8 cellular contexts compared by ENCODE assay signal in genomic region chr3:184711366-184712247, GRCh38. TPM values are rescaled to one million over a fixed set of nuclear protein-coding genes. Genes with fewer than 3 reads are reported as not detected.
DNase-seq lines count a peak whose midpoint lies in the region; ATAC-seq and TF ChIP-seq lines count a peak whose summit lies in the region.

TSS of gene MAGEF1 (minus strand) at chr3:184712064. CDS start at chr3:184711821, 243 bp downstream.

- peaks cover 32% of the 10 kb centered on the region for H3K36me3 Mint-ChIP-seq in activated CD4-positive, alpha-beta memory T cell treated with anti-CD3 and anti-CD28 coated beads for 36 hours

- H3K4me3 Mint-ChIP-seq in activated CD4-positive, alpha-beta memory T cell treated with anti-CD3 and anti-CD28 coated beads for 36 hours = peak within 1 kb of the TSS; percentile 92

- H3K27me3 Mint-ChIP-seq in activated CD4-positive, alpha-beta memory T cell treated with anti-CD3 and anti-CD28 coated beads for 36 hours = no peaks in the 10 kb centered on the region

- no peak for TF ChIP-seq CTCF in lower leg skin (IDR thresholded peaks at IDR 0.05)

- H3K4me1 Mint-ChIP-seq in activated CD4-positive, alpha-beta memory T cell treated with anti-CD3 and anti-CD28 coated beads for 36 hours (ENCODE audit: low read depth) = peaks cover 39% of the 10 kb centered on the region

- intact Hi-C loops in activated CD4-positive, alpha-beta memory T cell treated with anti-CD3 and anti-CD28 coated beads for 36 hours (cut with micrococcal nuclease) = loop anchor here (1.0 to 5.0 kb wide), 4 partner anchors 55 to 349 kb away; partner anchors contain the start of genes CLCN2, EPHB3 and POLR2H
- intact Hi-C loops in lower leg skin (cut with DNase I; ENCODE audit: low total_unique reads) = no loop called here

- ATAC-seq in GM19455 (IDR thresholded peaks at IDR 0.05; ENCODE audit: unreplicated experiment) = peak; percentile 69

- no peak for TF ChIP-seq POLR2A in lower leg skin (IDR thresholded peaks at IDR 0.05)

- CTCF ChIA-PET in activated CD4-positive, alpha-beta memory T cell treated with anti-CD3 and anti-CD28 coated beads for 36 hours (lab: Charles Lee) = interaction anchor here (1.2 to 2.3 kb wide), 2 partner anchors 150 to 330 kb away, joined by 5 to 15 read pairs; partner anchors contain the start of gene EPHB3

- WGBS in lower leg skin, 2 donors = 0 to 1% methylated on average over 33 to 46 of the region's 72 CpGs

- DNase-seq in CD1c-positive myeloid dendritic cell (ENCODE audit: extremely low spot score) = peak; percentile 46
- peak; percentile 83 for DNase-seq in HK-2 (ENCODE audit: unreplicated experiment)
- DNase-seq in NCI-H82 treated with DMSO at 0.1 percent for 48 hours (lab: John Stamatoyannopoulos, UW; ENCODE audit: unreplicated experiment) = peak; percentile 88
- DNase-seq in activated CD4-positive, alpha-beta memory T cell treated with anti-CD3 and anti-CD28 coated beads for 36 hours = peak; percentile 87
- peak; percentile 94 for DNase-seq in ecto neural progenitor cell (ENCODE audit: low spot score)
- peak; percentile 50 to 94 for DNase-seq in lower leg skin (ENCODE audit: low spot score in 2 of 2)
- peak; percentile 66 to 76 for DNase-seq in stimulated activated CD4-positive, alpha-beta T cell treated with anti-CD3 and anti-CD28 coated beads, Interleukin-4, amount 100 ng/mL, for 48 hours (ENCODE audit: low read depth in 2 of 2)

- peak within 1 kb of the TSS; percentile 91 for H3K27ac Mint-ChIP-seq in activated CD4-positive, alpha-beta memory T cell treated with anti-CD3 and anti-CD28 coated beads for 36 hours

- POLR2A ChIA-PET in activated CD4-positive, alpha-beta memory T cell treated with anti-CD3 and anti-CD28 coated beads for 36 hours (lab: Charles Lee) = interaction anchor here (0.9 to 2.0 kb wide), 5 partner anchors 13 to 350 kb away, joined by 3 to 6 read pairs (median 4); partner anchors contain the start of genes CLCN2, EPHB3 and POLR2H

- peaks cover 6% of the 10 kb centered on the region for H3K9me3 Mint-ChIP-seq in activated CD4-positive, alpha-beta memory T cell treated with anti-CD3 and anti-CD28 coated beads for 36 hours

- peak within 1 kb of the TSS; percentile 84 for H3K4me3 ChIP-seq in lower leg skin (ENCODE audit: low read depth, poor library complexity, severe bottlenecking)

RNA-seq across cellular contexts. Expression of gene MAGEF1, which starts in this region (rescaled TPM):
- total RNA-seq in activated CD4-positive, alpha-beta memory T cell treated with anti-CD3 and anti-CD28 coated beads for 36 hours = 10 to 100 TPM; 20.6 to 22.5 TPM
- 10 to 100 TPM; 32.5 to 44.3 (median 42.8) TPM for total RNA-seq in lower leg skin

Comparison
In these comparisons a context has a peak if more than half of its experiments do, and no peak if none do; other contexts are left out.
1. Peak in every context shown above with its lines: DNase-seq, ATAC-seq and H3K4me3 ChIP-seq.